ENCODE assay signal across 1 cellular context in genomic region chr14:105478624-105479305, GRCh38.
TF ChIP-seq lines count a peak whose summit lies in the region.

No MANE protein-coding gene starts in this region.

TF ChIP-seq in neural cell, 6 proteins besides CTCF, POLR2A, EP300 and RAD21 (continued from another document):
- TF ChIP-seq REST (IDR thresholded peaks at IDR 0.05; ENCODE audit: borderline replicate concordance) (no peak), TAF1 (IDR thresholded peaks at IDR 0.05; ENCODE audit: low read depth) (no peak), POLR2AphosphoS5 (IDR thresholded peaks at IDR 0.05) (no peak), EZH2 (IDR thresholded peaks at IDR 0.05; ENCODE audit: borderline replicate concordance, insufficient read depth, low read length, poor library complexity, severe bottlenecking) (no peak)
